Comparison of ENCODE assay signal across 37 cellular contexts in the genomic region with DNA sequence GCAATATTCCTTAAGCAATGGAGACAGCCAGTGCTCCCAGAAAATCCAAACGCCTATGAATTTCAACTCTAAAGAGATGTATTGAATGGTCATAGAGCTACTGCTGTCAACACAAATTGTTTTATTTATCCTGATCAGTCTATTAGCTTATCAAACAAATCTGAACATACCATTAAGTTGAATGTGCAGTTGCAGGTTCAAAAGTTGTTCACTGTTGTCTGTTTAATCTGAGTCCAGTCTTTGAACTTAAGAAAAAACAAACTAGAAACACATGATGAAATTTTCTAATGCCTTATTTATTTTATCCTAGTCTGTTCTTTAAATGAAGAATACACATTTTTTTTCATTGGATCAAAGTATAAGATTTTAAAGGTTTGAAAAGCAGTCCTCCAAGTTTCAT.
DNase-seq lines count a peak whose midpoint lies in the region; ATAC-seq, FAIRE-seq and TF ChIP-seq lines count a peak whose summit lies in the region.
"Had no signal": no experiment of that assay in that cellular context is flagged by ENCODE, and none has a peak within 500 bp of the region (broad histone marks: within the 10 kb centered on the region; RNA-seq: fewer than 3 reads in every experiment).

No MANE protein-coding gene starts in this region.

- no peak overlapping the region for H3K27ac Mint-ChIP-seq in H9
- H3K27ac Mint-ChIP-seq: B cell; CD14-positive monocyte; CD4-positive, alpha-beta memory T cell; CD4-positive, alpha-beta T cell; CD4-positive, CD25-positive, alpha-beta regulatory T cell; CD8-positive, alpha-beta memory T cell; CD8-positive, alpha-beta T cell had no signal

- no peak overlapping the region for H3K4me3 Mint-ChIP-seq in H9
- H3K4me3 Mint-ChIP-seq: B cell; CD14-positive monocyte; CD4-positive, alpha-beta memory T cell; CD4-positive, alpha-beta T cell; CD4-positive, CD25-positive, alpha-beta regulatory T cell; CD8-positive, alpha-beta memory T cell; CD8-positive, alpha-beta T cell had no signal

- no peaks in the 10 kb centered on the region; the same call in 1 of the 2 replicates for H3K27me3 Mint-ChIP-seq in H9 (ENCODE audit: low read depth)
- H3K27me3 Mint-ChIP-seq: B cell; CD4-positive, alpha-beta memory T cell; CD4-positive, alpha-beta T cell; CD4-positive, CD25-positive, alpha-beta regulatory T cell; CD8-positive, alpha-beta memory T cell had no signal

- no peak overlapping the region for H3K23ac ChIP-seq in H9 (ENCODE audit: insufficient read length, low read depth, low read length)

- H3K27ac ChIP-seq in liver (ENCODE audit: low read depth in 1 of 2, low read length in 2 of 2) (peak overlapping the region in 1 of 2 donors; percentile 27), HepG2 (ENCODE audit: extremely low read length, insufficient read depth, low read length) (no peak overlapping the region), endothelial cell of umbilical vein (ENCODE audit: insufficient read depth, low read depth, low read length) (no peak overlapping the region), right lobe of liver (peak overlapping the region in 1 of 3 donors; percentile 1), H9 (ENCODE audit: insufficient read length, low read depth, low read length) (no peak overlapping the region)
- H3K27ac ChIP-seq: 22Rv1; A549; BLaER1; BLaER1 treated with 17β-estradiol and CSF1 and Interleukin-3, amounts not matched to agents 10 nM and 100 nM; C4-2B had no signal

- H3K18ac ChIP-seq in H9 (ENCODE audit: insufficient read length, low read depth, low read length): no peak overlapping the region

- H2BK12ac ChIP-seq in H9 (ENCODE audit: insufficient read length, low read depth, low read length): no peak overlapping the region

- no peak for TF ChIP-seq RAD21 in liver (IDR thresholded peaks at IDR 0.05)
- no peak for TF ChIP-seq RAD21 in HepG2 (CRISPR knock-in tag; IDR thresholded peaks at IDR 0.05)

- no peak overlapping the region for H3K4me3 ChIP-seq in liver (ENCODE audit: low read depth in 1 of 3, low read length in 3 of 3)
- H3K4me3 ChIP-seq in HepG2 (replicated peaks in 1 of 3; ENCODE audit: insufficient read depth in 1 of 3, low read depth in 2 of 3, low read length in 3 of 3): no peak overlapping the region
- no peak overlapping the region for H3K4me3 ChIP-seq in endothelial cell of umbilical vein (replicated peaks in 1 of 3; ENCODE audit: insufficient read depth in 1 of 3, low read depth in 1 of 3, low read length in 3 of 3)
- no peak overlapping the region for H3K4me3 ChIP-seq in right lobe of liver
- H3K4me3 ChIP-seq: A549; BLaER1; BLaER1 treated with 17β-estradiol and CSF1 and Interleukin-3, amounts not matched to agents 10 nM and 100 nM had no signal

- peaks cover 0 to 7% (median 3%) of the 10 kb centered on the region in 4 donors for H3K36me3 ChIP-seq in liver (ENCODE audit: control insufficient read depth in 4 of 4, insufficient read depth in 3 of 4, low read depth in 1 of 4, low read length in 3 of 4)
- H3K36me3 ChIP-seq in HepG2 (replicated peaks in 1 of 2; ENCODE audit: control insufficient read depth in 1 of 2, insufficient read depth in 2 of 2, low read length in 2 of 2): 0 out of 5 replicates have a peak, but pooled peaks cover 0 to 5% of the 10 kb centered on the region in 2 experiments
- peaks cover 0 to 3% of the 10 kb centered on the region in 2 experiments for H3K36me3 ChIP-seq in endothelial cell of umbilical vein (ENCODE audit: control insufficient read depth in 2 of 2, extremely low read depth in 1 of 2, insufficient read depth in 2 of 2, low read length in 2 of 2)
- no peaks in the 10 kb centered on the region for H3K36me3 ChIP-seq in right lobe of liver
- H3K36me3 ChIP-seq: BE2C had no signal

- H4K20me1 ChIP-seq in HepG2 (ENCODE audit: insufficient read depth, low read length) (no peaks in the 10 kb centered on the region), endothelial cell of umbilical vein (replicated peaks; ENCODE audit: control insufficient read depth, extremely low read depth, insufficient read depth, low read length) (no peaks in the 10 kb centered on the region), H9 (ENCODE audit: control insufficient read depth, insufficient read depth, insufficient read length) (no peaks in the 10 kb centered on the region)
- H4K20me1 ChIP-seq: BLaER1; BLaER1 treated with 17β-estradiol and CSF1 and Interleukin-3, amounts not matched to agents 10 nM and 100 nM had no signal

- H4K5ac ChIP-seq in H9 (ENCODE audit: insufficient read length, low read depth, low read length): no peak overlapping the region

- no peak overlapping the region for H3K4ac ChIP-seq in H9 (ENCODE audit: low read depth, low read length)

- no peak for TF ChIP-seq EP300 in HepG2 (IDR thresholded peaks at IDR 0.05; ENCODE audit: low read depth in 2 of 2, low read length in 2 of 2)
- TF ChIP-seq EP300 in HepG2 (CRISPR knock-in tag; IDR thresholded peaks at IDR 0.05; ENCODE audit: borderline replicate concordance): no peak

- no peak overlapping the region for H2BK120ac ChIP-seq in H9 (ENCODE audit: low read depth, low read length, poor library complexity, severe bottlenecking)

- DNase-seq in HepG2 (ENCODE audit: low spot score): no peak
- DNase-seq in endothelial cell of umbilical vein (ENCODE audit: low read depth, low spot score): no peak
- DNase-seq in left lobe of liver (ENCODE audit: low spot score): no peak
- DNase-seq in right lobe of liver: no peak
- no peak for DNase-seq in H9
- DNase-seq in cardiac septum (ENCODE audit: low spot score): no peak
- DNase-seq: 8988T; ACHN; AML-193; BE2C; C1 segment of cervical spinal cord; Caco-2; Calu3; CD4-positive, alpha-beta memory T cell; CD4-positive, alpha-beta T cell; CD4-positive, CD25-positive, alpha-beta regulatory T cell; CD8-positive, alpha-beta memory T cell; CD8-positive, alpha-beta T cell; COR-L47; DMS 273 treated with DMSO at 0.1 percent for 48 hours; DMS153; DMS53; DMS79; DMS79 treated with DMSO at 0.1 percent for 48 hours; DND-41; EL had no signal

- no peak overlapping the region for H3K4me2 ChIP-seq in HepG2 (ENCODE audit: low read depth, low read length)
- H3K4me2 ChIP-seq in endothelial cell of umbilical vein (ENCODE audit: insufficient read depth, low read length): no peak overlapping the region
- no peak overlapping the region for H3K4me2 ChIP-seq in H9 (ENCODE audit: insufficient read depth, insufficient read length, low read length)
- H3K4me2 ChIP-seq: A549; BLaER1; BLaER1 treated with 17β-estradiol and CSF1 and Interleukin-3, amounts not matched to agents 10 nM and 100 nM had no signal

- H4K91ac ChIP-seq in H9 (ENCODE audit: insufficient read length, low read depth, low read length): no peak overlapping the region

- in situ Hi-C loops in HepG2 (cut with HindIII; ENCODE audit: extremely low pct_ligation_motif_present, low pct_unique_long_range_greater_than_20kb): no loop called here

- no peaks in the 10 kb centered on the region for H3K79me1 ChIP-seq in H9 (ENCODE audit: insufficient read depth, low read depth, low read length, poor library complexity, severe bottlenecking)

- CTCF ChIA-PET in HepG2 (lab: Yijun Ruan, JAX; ENCODE audit: low intra/inter-chr PET ratio, low total read pairs): no interaction called here
- CTCF ChIA-PET in endothelial cell of umbilical vein (lab: Charles Lee): interaction anchor here (0.9 to 1.1 kb wide), 3 partner anchors 21 to 48 kb away, joined by 3 read pairs; no protein-coding TSS in a partner anchor

- FAIRE-seq in HepG2 (lab: Jason Lieb, UNC) (no peak), endothelial cell of umbilical vein (lab: Jason Lieb, UNC) (peak; percentile 54)
- FAIRE-seq: A204.1, A549, D721Med had no signal

- peaks cover 10 to 36% (median 15%) of the 10 kb centered on the region in 4 donors for H3K4me1 ChIP-seq in liver (ENCODE audit: control insufficient read depth in 4 of 4, insufficient read depth in 4 of 4, low read length in 3 of 4)
- peaks cover 8% of the 10 kb centered on the region; the same call in 1 of the 2 replicates for H3K4me1 ChIP-seq in HepG2 (ENCODE audit: insufficient read depth, low read length)
- H3K4me1 ChIP-seq in endothelial cell of umbilical vein (ENCODE audit: control insufficient read depth, extremely low read depth, insufficient read depth, low read length): no peaks in the 10 kb centered on the region
- peaks cover 0 to 45% (median 14%) of the 10 kb centered on the region in 4 donors for H3K4me1 ChIP-seq in right lobe of liver
- H3K4me1 ChIP-seq in H9 (ENCODE audit: insufficient read depth, low read length): no peaks in the 10 kb centered on the region
- H3K4me1 ChIP-seq: A549; BE2C; BLaER1; BLaER1 treated with 17β-estradiol and CSF1 and Interleukin-3, amounts not matched to agents 10 nM and 100 nM; Caco-2 had no signal

- H3K56ac ChIP-seq in H9 (ENCODE audit: insufficient read length, low read depth, low read length): no peak overlapping the region

- H2BK20ac ChIP-seq in H9 (ENCODE audit: low read depth, low read length, poor library complexity, severe bottlenecking): no peak overlapping the region

- no peaks in the 10 kb centered on the region for H3K9me1 ChIP-seq in endothelial cell of umbilical vein (replicated peaks; ENCODE audit: control insufficient read depth, extremely low read depth, insufficient read depth, low read length)

- peaks cover 0 to 5% of the 10 kb centered on the region in 2 experiments; a peak in 2 of 4 replicates for H3K4me1 Mint-ChIP-seq in H9
- H3K4me1 Mint-ChIP-seq: B cell; CD14-positive monocyte; CD4-positive, CD25-positive, alpha-beta regulatory T cell; CD8-positive, alpha-beta memory T cell had no signal

- dilution Hi-C loops in endothelial cell of umbilical vein (cut with MboI; ENCODE audit: extremely low pct_ligation_motif_present, low sequenced_read_pairs): no loop called here

- H3K9me3 ChIP-seq in liver (ENCODE audit: control insufficient read depth in 4 of 4, low read length in 3 of 4): peaks cover 0 to 6% (median 2%) of the 10 kb centered on the region in 4 donors
- 0 out of 2 replicates have a peak, but pooled peaks cover 4% of the 10 kb centered on the region for H3K9me3 ChIP-seq in HepG2 (ENCODE audit: low read length)
- H3K9me3 ChIP-seq in endothelial cell of umbilical vein (replicated peaks; ENCODE audit: control insufficient read depth, insufficient read depth, low read length): no peaks in the 10 kb centered on the region
- H3K9me3 ChIP-seq in right lobe of liver: no peaks in the 10 kb centered on the region
- H3K9me3 ChIP-seq in H9 (ENCODE audit: control insufficient read depth, low read depth, low read length): no peaks in the 10 kb centered on the region
- H3K9me3 ChIP-seq: A549, BE2C, BLaER1, Caco-2 had no signal

- H3K14ac ChIP-seq in H9 (ENCODE audit: insufficient read depth, low read length): no peak overlapping the region

- H3K23me2 ChIP-seq in H9 (ENCODE audit: insufficient read length, low read depth, low read length, poor library complexity, severe bottlenecking): no peaks in the 10 kb centered on the region

- no peaks in the 10 kb centered on the region for H3K9me3 Mint-ChIP-seq in H9
- H3K9me3 Mint-ChIP-seq: CD4-positive, alpha-beta memory T cell; CD4-positive, alpha-beta T cell; CD4-positive, CD25-positive, alpha-beta regulatory T cell; CD8-positive, alpha-beta memory T cell; CD8-positive, alpha-beta T cell had no signal

- H3K9ac ChIP-seq in liver (ENCODE audit: low read depth in 1 of 2, low read length in 2 of 2) (no peak overlapping the region), HepG2 (ENCODE audit: insufficient read depth, low read depth, low read length) (no peak overlapping the region), endothelial cell of umbilical vein (replicated peaks; ENCODE audit: extremely low read depth, insufficient read depth, low read length) (no peak overlapping the region), H9 (ENCODE audit: extremely low read depth, insufficient read length, low read length) (no peak overlapping the region)
- H3K9ac ChIP-seq: BLaER1; BLaER1 treated with 17β-estradiol and CSF1 and Interleukin-3, amounts not matched to agents 10 nM and 100 nM had no signal

- H2BK5ac ChIP-seq in H9 (ENCODE audit: insufficient read length, low read length): no peak overlapping the region

- no peaks in the 10 kb centered on the region for H3K27me3 ChIP-seq in liver (ENCODE audit: control insufficient read depth in 4 of 4, insufficient read depth in 4 of 4, low read length in 3 of 4)
- no peaks in the 10 kb centered on the region for H3K27me3 ChIP-seq in HepG2 (ENCODE audit: control insufficient read depth in 1 of 2, insufficient read depth in 2 of 2, low read length in 2 of 2)
- no peaks in the 10 kb centered on the region for H3K27me3 ChIP-seq in endothelial cell of umbilical vein (ENCODE audit: control insufficient read depth in 2 of 2, insufficient read depth in 2 of 2, low read length in 2 of 2)
- H3K27me3 ChIP-seq in right lobe of liver: no peaks in the 10 kb centered on the region
- no peaks in the 10 kb centered on the region for H3K27me3 ChIP-seq in H9 (ENCODE audit: insufficient read depth, low read length)
- H3K27me3 ChIP-seq: BE2C; BLaER1; BLaER1 treated with 17β-estradiol and CSF1 and Interleukin-3, amounts not matched to agents 10 nM and 100 nM had no signal

- intact Hi-C loops in HepG2 (cut with micrococcal nuclease; ENCODE audit: unreplicated experiment): no loop called here
- intact Hi-C loops in endothelial cell of umbilical vein (cut with micrococcal nuclease): loop anchor here (5.0 kb wide), 1 partner anchor 77 kb away; the partner anchor contains the start of gene ABCG2
- intact Hi-C loops in right lobe of liver (cut with DNase I): no loop called here
- intact Hi-C loops in cardiac septum (cut with DNase I): no loop called here

- no peak overlapping the region for H2BK15ac ChIP-seq in H9 (ENCODE audit: low read depth, low read length)

- POLR2A ChIA-PET in HepG2 (lab: Yijun Ruan, JAX) (no interaction called here), endothelial cell of umbilical vein (lab: Charles Lee) (no interaction called here)

- H2AFZ ChIP-seq in HepG2 (ENCODE audit: low read length) (no peak overlapping the region), endothelial cell of umbilical vein (ENCODE audit: low read depth, low read length) (no peak overlapping the region), H9 (ENCODE audit: low read length) (no peak overlapping the region)

- H2AK5ac ChIP-seq in H9 (ENCODE audit: insufficient read length, low read length): no peak overlapping the region

- no peak for ATAC-seq in HepG2
- peak; percentile 37 for ATAC-seq in left lobe of liver
- peak; percentile 43 to 87 (median 64) for ATAC-seq in right lobe of liver
- ATAC-seq in GM21515 (IDR thresholded peaks at IDR 0.05; ENCODE audit: unreplicated experiment): no peak
- ATAC-seq: CD8-positive, alpha-beta T cell had no signal

- H4K8ac ChIP-seq in H9 (replicated peaks; ENCODE audit: insufficient read length, low read depth, low read length): no peak overlapping the region

- TF ChIP-seq POLR2A in HepG2 (IDR thresholded peaks at IDR 0.05; ENCODE audit: insufficient read depth in 1 of 2, low read depth in 2 of 2, low read length in 2 of 2) (no peak), endothelial cell of umbilical vein (IDR thresholded peaks at IDR 0.05; ENCODE audit: low read depth, low read length) (no peak), right lobe of liver (IDR thresholded peaks at IDR 0.05) (no peak)

- no peaks in the 10 kb centered on the region for H3K79me2 ChIP-seq in HepG2 (ENCODE audit: insufficient read depth, low read length)
- no peaks in the 10 kb centered on the region for H3K79me2 ChIP-seq in endothelial cell of umbilical vein (ENCODE audit: control insufficient read depth, insufficient read depth, low read length)
- no peaks in the 10 kb centered on the region for H3K79me2 ChIP-seq in H9 (ENCODE audit: insufficient read depth, low read length)

- no peak for TF ChIP-seq CTCF in liver (IDR thresholded peaks at IDR 0.05; ENCODE audit: low read depth, low read length, missing input control)
- no peak for TF ChIP-seq CTCF in HepG2 (CRISPR knock-in tag; IDR thresholded peaks at IDR 0.05)
- TF ChIP-seq CTCF in endothelial cell of umbilical vein (IDR thresholded peaks at IDR 0.05; ENCODE audit: extremely low read depth in 1 of 2, insufficient read depth in 1 of 2, low read depth in 1 of 2, low read length in 2 of 2): no peak
- no peak for TF ChIP-seq CTCF in right lobe of liver (IDR thresholded peaks at IDR 0.05)
- TF ChIP-seq CTCF in H9 (conservative IDR thresholded peaks at IDR 0.05): no peak

- no peak overlapping the region for H3T11ph ChIP-seq in H9 (ENCODE audit: low read length)

- BruUV-seq in HepG2 (replicated peaks; lab: Mats Ljungman, UMichigan) (no TSS peak), endothelial cell of umbilical vein (replicated peaks; lab: Mats Ljungman, UMichigan) (no TSS peak)

- peaks cover 0 to 7% (median 4%) of the 10 kb centered on the region in 3 experiments; a peak in 5 of 7 replicates for H3K36me3 Mint-ChIP-seq in H9 (ENCODE audit: insufficient read depth in 1 of 3, low read depth in 3 of 3)

- 43% methylated on average over 1 of the region's 1 CpG for whole genome bisulfite sequencing in liver
- 81% methylated on average over 1 of the region's 1 CpG for WGBS in HepG2 (ENCODE audit: low lambda C conversion rate)
- 27% methylated on average over 1 of the region's 1 CpG for WGBS in right lobe of liver (ENCODE audit: insufficient coverage, low coverage, low lambda C conversion rate, missing lambda C conversion rate)
- no CpG with 5 or more reads among the region's 1 CpG for WGBS in H9 (ENCODE audit: extremely low coverage, insufficient read length, low lambda C conversion rate)

Comparison
In these comparisons a context has a peak if more than half of its experiments do, and no peak if none do; other contexts are left out.
1. ATAC-seq: peak in left lobe of liver (single experiment) and right lobe of liver (4 of 4); none in HepG2 (single experiment) and GM21515 (single experiment).